ENCODE assay signal across 28 cellular contexts in genomic region chr1:227849251-227849650, GRCh38. TPM values are rescaled to one million over a fixed set of nuclear protein-coding genes. Genes with fewer than 3 reads are reported as not detected.
"Had no signal": no experiment of that assay in that cellular context is flagged by ENCODE, and none has a peak within 500 bp of the region (broad histone marks: within the 10 kb centered on the region; RNA-seq: fewer than 3 reads in every experiment).

No MANE protein-coding gene starts in this region.

- ATAC-seq: activated CD4-positive, CD25-positive, alpha-beta regulatory T cell treated with anti-CD3 and anti-CD28 coated beads, Interleukin-2, amount 50 U/mL, for 24 hours; activated CD8-positive, alpha-beta T cell treated with anti-CD3 and anti-CD28 coated beads for 36 hours; PC-3; SK-N-SH treated with all-trans-retinoic acid at 6 μM for 48 hours had no signal

- H3K27me3 ChIP-seq: adrenal gland, breast epithelium, SJSA1 had no signal

- H3K27ac ChIP-seq: adrenal gland, breast epithelium, SJSA1 had no signal

- H3K4me3 ChIP-seq: adrenal gland, breast epithelium, SJSA1 had no signal

- DNase-seq: activated CD4-positive, alpha-beta T cell treated with anti-CD3 and anti-CD28 coated beads for 4 hours; activated CD8-positive, alpha-beta memory T cell treated with anti-CD3 and anti-CD28 coated beads, Interleukin-2, amount 50 U/mL, for 4 hours; activated CD8-positive, alpha-beta T cell treated with anti-CD3 and anti-CD28 coated beads for 36 hours; activated naive CD4-positive, alpha-beta T cell treated with anti-CD3 and anti-CD28 coated beads, Interleukin-2, amount 50 U/mL, for 16 hours; activated naive CD8-positive, alpha-beta T cell treated with anti-CD3 and anti-CD28 coated beads, Interleukin-2, amount 10 ng/mL, durations not matched to agents 7 days and 5 days; activated T-cell treated with anti-CD3 and anti-CD28 coated beads, Interleukin-2, amount 50 U/mL, for 1 hour; adrenal gland; aorta; caudate nucleus; Kasumi-1; KBM-7; NCI-H1048; NCI-H1694; NCI-H2029; NCI-H2171; NCI-H2227 treated with DMSO at 0.1 percent for 48 hours; NCI-H446 treated with DMSO at 0.1 percent for 48 hours; NCI-H524 treated with DMSO at 0.1 percent for 48 hours; NCI-H82; PC-3; SHP77; SW 1271 had no signal

- H3K36me3 ChIP-seq: adrenal gland, breast epithelium, SJSA1 had no signal

- H3K9me3 ChIP-seq: adrenal gland, SJSA1 had no signal

- FAIRE-seq: RCC 7860 had no signal

- H3K4me1 ChIP-seq: adrenal gland, breast epithelium, SJSA1 had no signal

RNA-seq across cellular contexts. Expression of gene PRSS38, which starts 33.8 kb away (rescaled TPM):
- total RNA-seq: activated CD8-positive, alpha-beta T cell treated with anti-CD3 and anti-CD28 coated beads for 36 hours; activated naive CD8-positive, alpha-beta T cell treated with anti-CD3 and anti-CD28 coated beads, Interleukin-2, amount 10 ng/mL, durations not matched to agents 7 days and 5 days; adrenal gland; aorta; breast epithelium; PC-3; SJSA1; T-helper 1 cell treated with Interleukin-12 subunit alpha and Interleukin-12 subunit beta and Interleukin-4 antibody, amounts not matched to agents 30 ng/mL and 1 ng/mL, for 36 hours had no signal
- polyA plus RNA-seq: adrenal gland, aorta had no signal
